ENCODE assay signal across 10 cellular contexts in genomic region chr14:105748204-105748578, GRCh38.
DNase-seq lines count a peak whose midpoint lies in the region; ATAC-seq lines count a peak whose summit lies in the region.
"Had no signal": no experiment of that assay in that cellular context is flagged by ENCODE, and none has a peak within 500 bp of the region (broad histone marks: within the 10 kb centered on the region; RNA-seq: fewer than 3 reads in every experiment).

No MANE protein-coding gene starts in this region.

- DNase-seq in activated CD4-positive, CD25-positive, alpha-beta regulatory T cell treated with anti-CD3 and anti-CD28 coated beads, Interleukin-2, amount 50 U/mL, for 72 hours = no peak
- peak; percentile 53 for DNase-seq in HT1080 (ENCODE audit: low read depth)
- DNase-seq in cerebellar cortex (ENCODE audit: low spot score) = peak; percentile 85
- DNase-seq in stimulated activated effector memory CD8-positive, alpha-beta T cell treated with anti-CD3 and anti-CD28 coated beads, Interleukin-12 subunit alpha, Interleukin-12 subunit beta, amount 100 ng/mL, for 72 hours (ENCODE audit: low spot score in 2 of 2) = no peak
- DNase-seq in RPMI8226 = no peak
- DNase-seq in occipital lobe (lab: John Stamatoyannopoulos, UW) = no peak
- DNase-seq in NCI-H2081 treated with DMSO at 0.1 percent for 48 hours (lab: John Stamatoyannopoulos, UW) = no peak
- DNase-seq: activated gamma-delta T cell treated with Interleukin-2 at 50 U/mL for 16 hours had no signal

- H3K36me3 Mint-ChIP-seq in stimulated activated effector memory CD8-positive, alpha-beta T cell treated with anti-CD3 and anti-CD28 coated beads, Interleukin-12 subunit alpha, Interleukin-12 subunit beta, amount 100 ng/mL, for 72 hours = peaks cover 18% of the 10 kb centered on the region

- H3K4me1 Mint-ChIP-seq in stimulated activated effector memory CD8-positive, alpha-beta T cell treated with anti-CD3 and anti-CD28 coated beads, Interleukin-12 subunit alpha, Interleukin-12 subunit beta, amount 100 ng/mL, for 72 hours = peaks cover 14% of the 10 kb centered on the region

- no peak overlapping the region for H3K27ac Mint-ChIP-seq in stimulated activated effector memory CD8-positive, alpha-beta T cell treated with anti-CD3 and anti-CD28 coated beads, Interleukin-12 subunit alpha, Interleukin-12 subunit beta, amount 100 ng/mL, for 72 hours
- H3K27ac Mint-ChIP-seq: dendritic cell treated with granulocyte-macrophage colony-stimulating factor and Interleukin-4, amounts not matched to agents 40 ng/mL and 50 ng/mL, for 4 days had no signal

- H3K9me3 Mint-ChIP-seq in stimulated activated effector memory CD8-positive, alpha-beta T cell treated with anti-CD3 and anti-CD28 coated beads, Interleukin-12 subunit alpha, Interleukin-12 subunit beta, amount 100 ng/mL, for 72 hours = no peaks in the 10 kb centered on the region
- H3K9me3 Mint-ChIP-seq: dendritic cell treated with granulocyte-macrophage colony-stimulating factor and Interleukin-4, amounts not matched to agents 40 ng/mL and 50 ng/mL, for 4 days had no signal

- peak overlapping the region; percentile 45 for H3K4me3 Mint-ChIP-seq in stimulated activated effector memory CD8-positive, alpha-beta T cell treated with anti-CD3 and anti-CD28 coated beads, Interleukin-12 subunit alpha, Interleukin-12 subunit beta, amount 100 ng/mL, for 72 hours
- H3K4me3 Mint-ChIP-seq: dendritic cell treated with granulocyte-macrophage colony-stimulating factor and Interleukin-4, amounts not matched to agents 40 ng/mL and 50 ng/mL, for 4 days had no signal

- peak; percentile 29 to 31 for ATAC-seq in activated CD4-positive, CD25-positive, alpha-beta regulatory T cell treated with anti-CD3 and anti-CD28 coated beads, Interleukin-2, amount 50 U/mL, for 24 hours
- ATAC-seq in stimulated activated effector memory CD8-positive, alpha-beta T cell treated with anti-CD3 and anti-CD28 coated beads, Interleukin-12 subunit alpha, Interleukin-12 subunit beta, amount 100 ng/mL, for 72 hours = peak; percentile 20

Comparison
In these comparisons a context has a peak if more than half of its experiments do, and no peak if none do; other contexts are left out.
1. DNase-seq: peak in HT1080 (single experiment) and cerebellar cortex (single experiment); none in activated CD4-positive, CD25-positive, alpha-beta regulatory T cell treated with anti-CD3 and anti-CD28 coated beads, Interleukin-2, amount 50 U/mL, for 72 hours (single experiment), stimulated activated effector memory CD8-positive, alpha-beta T cell treated with anti-CD3 and anti-CD28 coated beads, Interleukin-12 subunit alpha, Interleukin-12 subunit beta, amount 100 ng/mL, for 72 hours (0 of 2), RPMI8226 (single experiment), occipital lobe (single experiment) and NCI-H2081 treated with DMSO at 0.1 percent for 48 hours (single experiment).